In the genomic region with DNA sequence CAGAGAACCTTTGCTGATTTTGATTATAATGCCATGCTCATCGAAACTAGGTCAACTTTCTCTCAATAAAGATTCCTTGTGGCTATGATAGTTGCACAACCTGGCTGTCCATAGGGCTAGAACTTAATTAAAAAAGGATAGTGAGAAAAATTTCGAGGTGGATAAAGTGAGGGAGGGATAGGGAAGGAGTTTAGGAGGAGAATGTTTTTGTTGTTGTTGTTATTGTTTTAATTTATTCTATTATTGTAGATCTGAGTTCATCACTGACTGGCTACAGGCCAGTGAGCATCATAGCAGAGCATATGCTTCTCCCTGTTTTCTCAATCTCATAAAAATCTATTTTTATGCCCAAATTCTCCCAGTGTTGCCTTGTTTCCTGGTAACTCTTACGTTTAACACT, we compare ENCODE assay signal across 23 cellular contexts.
"Had no signal": no experiment of that assay in that cellular context is flagged by ENCODE, and none has a peak within 500 bp of the region (broad histone marks: within the 10 kb centered on the region; RNA-seq: fewer than 3 reads in every experiment).

No MANE protein-coding gene starts in this region.

- H3K36me3 ChIP-seq: colonic mucosa, esophagus squamous epithelium, gastrocnemius medialis, gastroesophageal sphincter, heart left ventricle, heart right ventricle had no signal

- H3K27me3 ChIP-seq: colonic mucosa, dorsolateral prefrontal cortex, esophagus squamous epithelium, foreskin keratinocyte, gastrocnemius medialis, gastroesophageal sphincter, heart left ventricle, heart right ventricle, hepatocyte had no signal

- H3K9me3 ChIP-seq: colonic mucosa, gastrocnemius medialis had no signal

- DNase-seq: colonic mucosa; cortex of kidney; dermis blood vessel endothelial cell; effector CD4-positive, alpha-beta T cell; effector CD8-positive, alpha-beta T cell; effector memory CD4-positive, alpha-beta T cell; effector memory CD8-positive, alpha-beta T cell; endodermal cell; erythroblast; esophagus squamous epithelium; foreskin fibroblast; foreskin keratinocyte; foreskin melanocyte; gastrocnemius medialis; glutamatergic neuron; head of caudate nucleus; heart left ventricle; heart right ventricle had no signal

- H3K4me3 ChIP-seq: colonic mucosa, coronary artery, dorsolateral prefrontal cortex, esophagus squamous epithelium, gastrocnemius medialis, gastroesophageal sphincter, heart left ventricle, heart right ventricle, hepatocyte had no signal

- H3K4me1 ChIP-seq: colonic mucosa, esophagus squamous epithelium, foreskin keratinocyte, gastrocnemius medialis, gastroesophageal sphincter, heart left ventricle, heart right ventricle had no signal

- H3K27ac ChIP-seq: colonic mucosa, coronary artery, dorsolateral prefrontal cortex, epithelial cell of prostate, esophagus squamous epithelium, foreskin keratinocyte, gastrocnemius medialis, gastroesophageal sphincter, heart left ventricle, heart right ventricle, hepatocyte had no signal
